In the genomic region with DNA sequence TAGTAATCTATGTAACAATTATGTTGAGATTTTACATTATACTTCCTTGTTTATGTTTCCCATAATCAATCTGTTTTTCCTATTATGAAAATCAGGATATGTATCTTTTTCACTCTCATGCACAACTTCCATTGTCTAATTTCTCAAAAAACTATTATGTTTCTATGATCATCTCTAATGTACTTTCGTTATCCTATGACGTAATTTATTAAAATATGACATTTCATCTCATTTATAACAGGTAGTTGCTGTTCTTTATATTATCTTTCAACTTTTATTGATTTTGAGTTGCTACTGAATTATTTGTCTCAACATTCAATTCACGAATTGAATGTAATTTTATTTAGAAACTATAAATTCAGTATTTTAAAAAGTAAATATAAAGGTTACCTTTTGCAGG, we compare ENCODE assay signal across 22 cellular contexts.
A peak's percentile ranks its signal among the peaks of the same experiment; 100 is the strongest.
DNase-seq lines count a peak whose midpoint lies in the region; ATAC-seq, FAIRE-seq and TF ChIP-seq lines count a peak whose summit lies in the region.
"Had no signal": no experiment of that assay in that cellular context is flagged by ENCODE, and none has a peak within 500 bp of the region (broad histone marks: within the 10 kb centered on the region; RNA-seq: fewer than 3 reads in every experiment).

No MANE protein-coding gene starts in this region.

- H3K9ac ChIP-seq in HepG2 (ENCODE audit: insufficient read depth, low read depth, low read length), result no peak overlapping the region
- no peak overlapping the region for H3K9ac ChIP-seq in GM12878 (ENCODE audit: control insufficient read depth, insufficient read depth, low read length)
- H3K9ac ChIP-seq: BLaER1 treated with 17β-estradiol and CSF1 and Interleukin-3, amounts not matched to agents 10 nM and 100 nM had no signal

- H3K9me3 ChIP-seq in HepG2 (ENCODE audit: low read length) (no peaks in the 10 kb centered on the region), right lobe of liver (no peaks in the 10 kb centered on the region), GM12878 (replicated peaks; ENCODE audit: control insufficient read depth, insufficient read depth, low read length) (no peaks in the 10 kb centered on the region), adrenal gland (replicated peaks in 1 of 3) (no peaks in the 10 kb centered on the region)
- H3K9me3 ChIP-seq: A549, Caco-2 had no signal

- TF ChIP-seq RAD21 in HepG2 (CRISPR knock-in tag; IDR thresholded peaks at IDR 0.05) (no peak), GM12878 (IDR thresholded peaks at IDR 0.05; ENCODE audit: insufficient read depth, low read depth, low read length) (no peak)

- in situ Hi-C loops in HepG2 (cut with HindIII; ENCODE audit: extremely low pct_ligation_motif_present, low pct_unique_long_range_greater_than_20kb) (no loop called here), GM12878 (cut with MboI) (no loop called here)

- BruUV-seq in HepG2 (replicated peaks; lab: Mats Ljungman, UMichigan) (no TSS peak), GM12878 (replicated peaks; lab: Mats Ljungman, UMichigan) (no TSS peak)

- H4K20me1 ChIP-seq in HepG2 (ENCODE audit: insufficient read depth, low read length) (no peaks in the 10 kb centered on the region), GM12878 (ENCODE audit: control insufficient read depth, insufficient read depth) (no peaks in the 10 kb centered on the region)
- H4K20me1 ChIP-seq: BLaER1 treated with 17β-estradiol and CSF1 and Interleukin-3, amounts not matched to agents 10 nM and 100 nM had no signal

- H3K36me3 ChIP-seq in HepG2 (replicated peaks in 1 of 2; ENCODE audit: control insufficient read depth in 1 of 2, insufficient read depth in 2 of 2, low read length in 2 of 2) (no peaks in the 10 kb centered on the region), right lobe of liver (no peaks in the 10 kb centered on the region), GM12878 (ENCODE audit: control insufficient read depth in 2 of 2, insufficient read depth in 2 of 2, low read length in 1 of 2) (no peaks in the 10 kb centered on the region), adrenal gland (replicated peaks in 1 of 2) (no peaks in the 10 kb centered on the region)
- H3K36me3 ChIP-seq: BLaER1 treated with 17β-estradiol and CSF1 and Interleukin-3, amounts not matched to agents 10 nM and 100 nM had no signal

- H3K27ac ChIP-seq in HepG2 (ENCODE audit: extremely low read length, insufficient read depth, low read length) (no peak overlapping the region), right lobe of liver (no peak overlapping the region), GM12878 (ENCODE audit: control insufficient read depth, insufficient read depth) (no peak overlapping the region), adrenal gland (no peak overlapping the region)
- H3K27ac ChIP-seq: 22Rv1; A549; BLaER1 treated with 17β-estradiol and CSF1 and Interleukin-3, amounts not matched to agents 10 nM and 100 nM; C4-2B had no signal

- intact Hi-C loops in HepG2 (cut with micrococcal nuclease; ENCODE audit: unreplicated experiment), result no loop called here
- intact Hi-C loops in right lobe of liver (cut with DNase I), result no loop called here
- intact Hi-C loops in GM12878 (cut with micrococcal nuclease; ENCODE audit: unreplicated experiment), result no loop called here
- intact Hi-C loops in adrenal gland (cut with DNase I), result no loop called here
- intact Hi-C loops in left colon (cut with DNase I, micrococcal nuclease), result no loop called here

- TF ChIP-seq POLR2A in HepG2 (IDR thresholded peaks at IDR 0.05; ENCODE audit: insufficient read depth in 1 of 2, low read depth in 2 of 2, low read length in 2 of 2), result no peak
- no peak for TF ChIP-seq POLR2A in right lobe of liver (IDR thresholded peaks at IDR 0.05)
- no peak for TF ChIP-seq POLR2A in GM12878 (IDR thresholded peaks at IDR 0.05; ENCODE audit: low read depth, low read length)
- no peak for TF ChIP-seq POLR2A in adrenal gland (IDR thresholded peaks at IDR 0.05)

- POLR2A ChIA-PET in HepG2 (lab: Yijun Ruan, JAX), result no interaction called here
- POLR2A ChIA-PET in GM12878 (lab: Charles Lee), result no interaction called here

- TF ChIP-seq EP300 in HepG2 (IDR thresholded peaks at IDR 0.05; ENCODE audit: low read depth in 2 of 2, low read length in 2 of 2) (no peak), HepG2 (CRISPR knock-in tag; IDR thresholded peaks at IDR 0.05; ENCODE audit: borderline replicate concordance) (no peak), GM12878 (IDR thresholded peaks at IDR 0.05; ENCODE audit: borderline replicate concordance in 1 of 2, control insufficient read depth in 1 of 2, low read depth in 2 of 2, low read length in 2 of 2) (no peak)

- no peaks in the 10 kb centered on the region for H3K4me1 ChIP-seq in HepG2 (ENCODE audit: insufficient read depth, low read length)
- H3K4me1 ChIP-seq in right lobe of liver, result no peaks in the 10 kb centered on the region
- H3K4me1 ChIP-seq in GM12878 (ENCODE audit: control insufficient read depth, insufficient read depth, low read length), result no peaks in the 10 kb centered on the region
- H3K4me1 ChIP-seq in adrenal gland (replicated peaks in 1 of 2), result no peaks in the 10 kb centered on the region
- H3K4me1 ChIP-seq: A549, Caco-2 had no signal

- H3K27me3 ChIP-seq in HepG2 (ENCODE audit: control insufficient read depth in 1 of 2, insufficient read depth in 2 of 2, low read length in 2 of 2), result no peaks in the 10 kb centered on the region
- H3K27me3 ChIP-seq in right lobe of liver, result no peaks in the 10 kb centered on the region
- H3K27me3 ChIP-seq in GM12878 (replicated peaks in 1 of 2; ENCODE audit: control insufficient read depth in 2 of 2, insufficient read depth in 2 of 2, low read length in 1 of 2), result no peaks in the 10 kb centered on the region
- H3K27me3 ChIP-seq in adrenal gland, result no peaks in the 10 kb centered on the region

- H3K4me2 ChIP-seq in HepG2 (ENCODE audit: low read depth, low read length), result no peak overlapping the region
- no peak overlapping the region for H3K4me2 ChIP-seq in GM12878 (ENCODE audit: control insufficient read depth, insufficient read depth)
- H3K4me2 ChIP-seq: A549; BLaER1 treated with 17β-estradiol and CSF1 and Interleukin-3, amounts not matched to agents 10 nM and 100 nM had no signal

- DNase-seq in HepG2 (ENCODE audit: low spot score) (no peak), right lobe of liver (no peak), GM12878 (ENCODE audit: low read depth, low spot score) (no peak), frontal cortex (ENCODE audit: low spot score in 2 of 2) (no peak), adrenal gland (no peak), NCI-H226 (no peak), left colon (no peak)
- DNase-seq: AML-193; Caco-2; Calu3; CD4-positive, alpha-beta T cell; CD8-positive, alpha-beta T cell; DMS79 treated with DMSO at 0.1 percent for 48 hours; GF-D8 had no signal

- H3K4me3 ChIP-seq in HepG2 (replicated peaks in 1 of 3; ENCODE audit: insufficient read depth in 1 of 3, low read depth in 2 of 3, low read length in 3 of 3) (no peak overlapping the region), right lobe of liver (no peak overlapping the region), GM12878 (no peak overlapping the region), adrenal gland (no peak overlapping the region)
- H3K4me3 ChIP-seq: A549; BLaER1 treated with 17β-estradiol and CSF1 and Interleukin-3, amounts not matched to agents 10 nM and 100 nM had no signal

- ATAC-seq in HepG2, result no peak
- no peak for ATAC-seq in right lobe of liver
- ATAC-seq in GM12878, result no peak
- ATAC-seq in left colon, result no peak
- ATAC-seq: A549; CD8-positive, alpha-beta T cell had no signal

- TF ChIP-seq CTCF in HepG2 (CRISPR knock-in tag; IDR thresholded peaks at IDR 0.05) (no peak), right lobe of liver (IDR thresholded peaks at IDR 0.05) (no peak), GM12878 (IDR thresholded peaks at IDR 0.05 in 2 of 3, conservative IDR thresholded peaks at IDR 0.05 in 1 of 3; ENCODE audit: control insufficient read depth in 2 of 3, extremely low read depth in 1 of 3, insufficient read depth in 1 of 3, low read depth in 3 of 3, low read length in 3 of 3) (no peak), adrenal gland (IDR thresholded peaks at IDR 0.05) (no peak)

- RAD21 ChIA-PET in GM12878 (lab: Charles Lee; ENCODE audit: unreplicated experiment), result no interaction called here

- SMC1A ChIA-PET in GM12878 (lab: Charles Lee; ENCODE audit: uncharacterized antibody, unreplicated experiment), result no interaction called here

- CTCF ChIA-PET in HepG2 (lab: Yijun Ruan, JAX; ENCODE audit: low intra/inter-chr PET ratio, low total read pairs), result no interaction called here
- CTCF ChIA-PET in GM12878 (lab: Yijun Ruan, JAX), result no interaction called here

- FAIRE-seq in HepG2 (lab: Jason Lieb, UNC) (no peak), GM12878 (lab: Jason Lieb, UNC) (no peak), frontal cortex (lab: Jason Lieb, UNC) (peak; percentile 80)
- FAIRE-seq: A549, D721Med, G401.6, GM12892, GM18507 had no signal

- WGBS in HepG2 (ENCODE audit: low lambda C conversion rate), result 1% methylated on average over 3 of the region's 3 CpGs
- 51% methylated on average over 3 of the region's 3 CpGs for WGBS in right lobe of liver (ENCODE audit: insufficient coverage, low coverage, low lambda C conversion rate, missing lambda C conversion rate)
- WGBS in GM12878 (ENCODE audit: insufficient coverage, insufficient replicate concordance, low lambda C conversion rate, missing lambda C conversion rate), result 28% methylated on average over 3 of the region's 3 CpGs
- WGBS in adrenal gland, 4 donors, result 64 to 77% (median 69%) methylated on average over 3 of the region's 3 CpGs

- no peaks in the 10 kb centered on the region for H3K79me2 ChIP-seq in HepG2 (ENCODE audit: insufficient read depth, low read length)
- no peaks in the 10 kb centered on the region for H3K79me2 ChIP-seq in GM12878 (ENCODE audit: control insufficient read depth, insufficient read depth, low read length)

- no peak overlapping the region for H2AFZ ChIP-seq in HepG2 (ENCODE audit: low read length)
- no peak overlapping the region for H2AFZ ChIP-seq in GM12878 (ENCODE audit: control insufficient read depth, low read depth, low read length)

TF ChIP-seq in HepG2, 621 proteins besides CTCF, POLR2A, EP300 and RAD21:
- TF ChIP-seq GLI4 (CRISPR knock-in tag; IDR thresholded peaks at IDR 0.05; ENCODE audit: borderline replicate concordance), result no peak
- TF ChIP-seq ATF7 (IDR thresholded peaks at IDR 0.05), result peak; percentile 88
- no peak for TF ChIP-seq ATF7 (CRISPR knock-in tag; IDR thresholded peaks at IDR 0.05)

TF ChIP-seq in GM12878, 131 proteins besides CTCF, POLR2A, EP300 and RAD21:
- peak; percentile 49; the same call in 1 of the 2 replicates for TF ChIP-seq ATF7 (IDR thresholded peaks at IDR 0.05; ENCODE audit: low read depth)
- TF ChIP-seq NR2F1 (conservative IDR thresholded peaks at IDR 0.05), result no peak
